ENCODE assay signal across 1 cellular context in the genomic region with DNA sequence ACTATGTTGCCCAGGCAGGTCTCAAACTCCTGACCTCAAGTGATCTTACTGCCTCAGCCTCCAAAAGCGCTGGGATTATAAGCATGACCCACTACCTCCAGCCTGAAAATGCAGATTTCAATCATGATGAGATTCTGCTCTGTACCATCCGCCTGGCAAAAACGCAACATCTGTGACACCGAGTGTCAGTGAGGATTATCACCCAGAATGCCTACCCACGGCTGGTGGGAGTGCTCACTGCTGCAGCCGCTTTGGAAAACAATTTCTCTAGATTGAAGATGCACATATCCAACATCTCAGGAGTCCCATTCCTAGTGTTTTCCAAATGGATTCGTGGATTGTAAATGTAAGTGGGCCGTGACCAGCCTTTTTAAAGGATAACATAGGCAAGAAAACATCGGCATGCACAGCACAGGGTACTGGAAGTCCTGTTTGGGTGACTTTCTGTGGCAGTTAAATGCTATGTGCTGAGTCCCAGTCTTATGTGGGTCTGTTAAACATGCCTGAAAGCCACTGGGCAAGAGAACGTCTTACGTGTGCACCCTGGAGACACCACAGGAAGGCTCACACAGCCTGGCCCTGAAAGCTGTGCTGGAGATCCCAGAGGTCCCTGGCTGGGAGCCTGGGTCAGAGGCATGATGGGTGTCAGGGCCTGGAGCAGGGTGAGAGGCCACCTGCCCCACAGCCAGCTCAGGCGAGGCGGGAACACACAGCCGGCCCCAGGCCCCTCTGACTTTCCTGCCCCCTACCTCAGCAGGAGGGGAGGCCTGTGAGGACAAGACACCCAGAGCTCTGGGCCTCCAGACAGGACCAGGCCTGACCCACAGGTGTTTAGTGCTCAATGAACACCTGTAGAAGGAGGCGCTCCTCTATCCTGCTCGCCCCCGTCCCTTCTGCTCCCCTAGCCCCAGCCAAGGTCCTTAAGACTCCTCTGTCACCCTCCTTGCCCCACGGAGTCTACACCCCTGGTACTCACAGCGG.
TF ChIP-seq lines count a peak whose summit lies in the region.

No MANE protein-coding gene starts in this region.

TF ChIP-seq in HEK293, 187 proteins besides CTCF, POLR2A, EP300 and RAD21 (continued from another document):
- TF ChIP-seq ZNF10 (tag by site-specific recombination; IDR thresholded peaks at IDR 0.05) (no peak), IKZF3 (tag by site-specific recombination; IDR thresholded peaks at IDR 0.05) (no peak), WT1 (tag by site-specific recombination; IDR thresholded peaks at IDR 0.05) (no peak), PRDM1 (tag by site-specific recombination; IDR thresholded peaks at IDR 0.05) (no peak), ZNF596 (tag by site-specific recombination; IDR thresholded peaks at IDR 0.05) (no peak), ZFP37 (tag by site-specific recombination; IDR thresholded peaks at IDR 0.05) (no peak), ZNF670 (tag by site-specific recombination; IDR thresholded peaks at IDR 0.05; ENCODE audit: low read depth) (no peak), HOXA7 (CRISPR knock-in tag; IDR thresholded peaks at IDR 0.05; ENCODE audit: borderline replicate concordance) (no peak), ZNF660 (tag by site-specific recombination; IDR thresholded peaks at IDR 0.05) (no peak)
- TF ChIP-seq, protein P1, sequence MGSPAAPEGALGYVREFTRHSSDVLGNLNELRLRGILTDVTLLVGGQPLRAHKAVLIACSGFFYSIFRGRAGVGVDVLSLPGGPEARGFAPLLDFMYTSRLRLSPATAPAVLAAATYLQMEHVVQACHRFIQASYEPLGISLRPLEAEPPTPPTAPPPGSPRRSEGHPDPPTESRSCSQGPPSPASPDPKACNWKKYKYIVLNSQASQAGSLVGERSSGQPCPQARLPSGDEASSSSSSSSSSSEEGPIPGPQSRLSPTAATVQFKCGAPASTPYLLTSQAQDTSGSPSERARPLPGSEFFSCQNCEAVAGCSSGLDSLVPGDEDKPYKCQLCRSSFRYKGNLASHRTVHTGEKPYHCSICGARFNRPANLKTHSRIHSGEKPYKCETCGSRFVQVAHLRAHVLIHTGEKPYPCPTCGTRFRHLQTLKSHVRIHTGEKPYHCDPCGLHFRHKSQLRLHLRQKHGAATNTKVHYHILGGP (tag by site-specific recombination; IDR thresholded peaks at IDR 0.05): no peak
